Comparison of ENCODE assay signal across 2 cellular contexts in the genomic region with DNA sequence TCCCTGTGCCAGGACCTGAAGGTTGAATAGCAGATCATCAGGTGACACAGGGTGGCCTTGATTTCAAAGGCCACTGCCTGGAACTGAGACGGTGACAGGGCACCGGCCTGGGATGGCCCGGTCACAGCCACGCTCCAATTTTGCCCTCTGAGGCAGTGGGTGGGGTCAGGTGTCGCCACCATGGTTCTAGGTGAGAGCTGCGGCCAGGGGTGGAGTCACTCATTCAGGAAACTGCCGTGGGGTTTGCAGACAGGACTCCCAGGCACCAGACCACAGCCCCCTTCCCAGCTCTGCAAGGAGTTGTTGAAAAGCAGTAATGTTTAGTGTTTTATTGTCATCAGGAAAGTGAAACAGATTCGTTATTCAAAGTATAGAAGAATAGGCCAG.
TF ChIP-seq lines count a peak whose summit lies in the region.

No MANE protein-coding gene starts in this region.

TF ChIP-seq in IMR-90, 13 proteins besides CTCF, POLR2A, EP300 and RAD21:
- TF ChIP-seq MAFK (IDR thresholded peaks at IDR 0.05; ENCODE audit: low read depth, low read length) (no peak), FOS (IDR thresholded peaks at IDR 0.05; ENCODE audit: low read depth, low read length) (no peak), MXI1 (IDR thresholded peaks at IDR 0.05; ENCODE audit: borderline replicate concordance, low read depth, low read length) (no peak), NFE2L2 (IDR thresholded peaks at IDR 0.05; ENCODE audit: low read depth, low read length) (no peak), MAZ (IDR thresholded peaks at IDR 0.05; ENCODE audit: borderline replicate concordance, low read depth, low read length) (no peak), BHLHE40 (IDR thresholded peaks at IDR 0.05; ENCODE audit: low read depth, low read length) (no peak)
- TF ChIP-seq, protein P1, sequence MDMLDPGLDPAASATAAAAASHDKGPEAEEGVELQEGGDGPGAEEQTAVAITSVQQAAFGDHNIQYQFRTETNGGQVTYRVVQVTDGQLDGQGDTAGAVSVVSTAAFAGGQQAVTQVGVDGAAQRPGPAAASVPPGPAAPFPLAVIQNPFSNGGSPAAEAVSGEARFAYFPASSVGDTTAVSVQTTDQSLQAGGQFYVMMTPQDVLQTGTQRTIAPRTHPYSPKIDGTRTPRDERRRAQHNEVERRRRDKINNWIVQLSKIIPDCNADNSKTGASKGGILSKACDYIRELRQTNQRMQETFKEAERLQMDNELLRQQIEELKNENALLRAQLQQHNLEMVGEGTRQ (IDR thresholded peaks at IDR 0.05; ENCODE audit: low read depth, low read length) = no peak

TF ChIP-seq in GM12878, 131 proteins besides CTCF, POLR2A, EP300 and RAD21:
- no peak for TF ChIP-seq MEF2B (IDR thresholded peaks at IDR 0.05; ENCODE audit: partially characterized antibody, poor library complexity, severe bottlenecking)
- TF ChIP-seq BMI1 (IDR thresholded peaks at IDR 0.05; ENCODE audit: borderline replicate concordance) = no peak
- TF ChIP-seq SMARCA5 (IDR thresholded peaks at IDR 0.05) = peak; percentile 47; the same call in 1 of the 2 replicates
- no peak for TF ChIP-seq CBX3 (IDR thresholded peaks at IDR 0.05; ENCODE audit: borderline replicate concordance, low read depth)
- 0 out of 2 replicates have a peak, but pooled peaks have one; percentile 32 for TF ChIP-seq NR2F1 (conservative IDR thresholded peaks at IDR 0.05)
- TF ChIP-seq RUNX3 (IDR thresholded peaks at IDR 0.05; ENCODE audit: low read length) = peak; percentile 59
- TF ChIP-seq ZNF687 (IDR thresholded peaks at IDR 0.05) = no peak
- no peak for TF ChIP-seq NBN (IDR thresholded peaks at IDR 0.05)
- no peak for TF ChIP-seq KAT2A (conservative IDR thresholded peaks at IDR 0.05; ENCODE audit: control insufficient read depth, low read depth, low read length)
TF ChIP-seq in GM12878: peak in this region for 3.
